Comparison of ENCODE assay signal across 8 cellular contexts in genomic region chr9:5450360-5451051, GRCh38. TPM values are rescaled to one million over a fixed set of nuclear protein-coding genes. Genes with fewer than 3 reads are reported as not detected.
DNase-seq lines count a peak whose midpoint lies in the region; ATAC-seq and TF ChIP-seq lines count a peak whose summit lies in the region.

Gene CD274 (plus strand): TSS chr9:5450542. CDS start chr9:5456114, 5,572 bp downstream.

- intact Hi-C loops in heart right ventricle (cut with DNase I) = loop anchor here in 8 of 10 donors (1.0 to 10.0 kb wide), 9 partner anchors 12 to 140 kb away; partner anchors contain the start of gene PDCD1LG2 (in 1 of the 8)
- intact Hi-C loops in posterior cingulate gyrus (cut with DNase I) = loop anchor here (5.0 kb wide), 1 partner anchor 142 kb away; no protein-coding TSS in a partner anchor
- intact Hi-C loops in upper lobe of right lung (cut with DNase I) = no loop called here

- in situ Hi-C loops in G401 (cut with HindIII; ENCODE audit: low sequenced_read_pairs) = no loop called here

- TF ChIP-seq CTCF in heart right ventricle (IDR thresholded peaks at IDR 0.05) (peak; percentile 57 to 90 (median 68)), upper lobe of right lung (IDR thresholded peaks at IDR 0.05) (peak; percentile 69)

- peaks cover 20% of the 10 kb centered on the region for H3K4me1 ChIP-seq in adipocyte (ENCODE audit: control insufficient read depth, insufficient read depth, low read length)
- peaks cover 3 to 76% (median 28%) of the 10 kb centered on the region in 9 donors for H3K4me1 ChIP-seq in heart right ventricle
- H3K4me1 ChIP-seq in upper lobe of right lung = peaks cover 31% of the 10 kb centered on the region

- WGBS in heart right ventricle, 2 donors = 2 to 3% methylated on average over 36 of the region's 36 CpGs

- H3K27ac ChIP-seq in heart right ventricle = peak within 1 kb of the TSS; percentile 38 to 91 (median 87)
- H3K27ac ChIP-seq in upper lobe of right lung = peak within 1 kb of the TSS; percentile 92

- H3K4me3 ChIP-seq in H7 (ENCODE audit: insufficient read depth, low read depth, low read length) (peak within 1 kb of the TSS; percentile 24), MG63 (peak within 1 kb of the TSS; percentile 51), adipocyte (ENCODE audit: low read length) (peak within 1 kb of the TSS; percentile 93), heart right ventricle (peak within 1 kb of the TSS; percentile 29 to 80 (median 64)), upper lobe of right lung (peak within 1 kb of the TSS; percentile 77)

- ATAC-seq in heart right ventricle = peak; percentile 97 to 99 (median 99)
- peak; percentile 99 for ATAC-seq in upper lobe of right lung

- H3K9ac ChIP-seq in adipocyte (ENCODE audit: low read length) = peak within 1 kb of the TSS; percentile 83

- peak; percentile 67 for DNase-seq in G401 (ENCODE audit: low spot score)
- DNase-seq in H7 = peak; percentile 74
- DNase-seq in MG63 = peak; percentile 81
- peak; percentile 57 for DNase-seq in T follicular helper cell (ENCODE audit: low read depth)
- DNase-seq in adipocyte (ENCODE audit: low read depth) = peak; percentile 93
- DNase-seq in heart right ventricle = peak; percentile 88 to 90
- peak; percentile 63 to 97 (median 78) for DNase-seq in posterior cingulate gyrus
- DNase-seq in upper lobe of right lung = peak; percentile 97

- H3K36me3 ChIP-seq in H7 (replicated peaks; ENCODE audit: control insufficient read depth, insufficient read depth, low read length) (no peaks in the 10 kb centered on the region), MG63 (no peaks in the 10 kb centered on the region), adipocyte (ENCODE audit: control insufficient read depth, insufficient read depth, low read length, severe bottlenecking) (no peaks in the 10 kb centered on the region), heart right ventricle (no peaks in the 10 kb centered on the region), upper lobe of right lung (no peaks in the 10 kb centered on the region)

- H3K9me3 ChIP-seq in MG63 (no peaks in the 10 kb centered on the region), adipocyte (ENCODE audit: control insufficient read depth, low read length) (no peaks in the 10 kb centered on the region), heart right ventricle (no peaks in the 10 kb centered on the region), upper lobe of right lung (no peaks in the 10 kb centered on the region)

- H3K27me3 ChIP-seq in H7 (ENCODE audit: control insufficient read depth, insufficient read depth, low read length) = peaks cover 1% of the 10 kb centered on the region; the same call in 1 of the 2 replicates
- H3K27me3 ChIP-seq in MG63 = no peaks in the 10 kb centered on the region
- H3K27me3 ChIP-seq in adipocyte (replicated peaks; ENCODE audit: control insufficient read depth, insufficient read depth, low read length) = no peaks in the 10 kb centered on the region
- no peaks in the 10 kb centered on the region for H3K27me3 ChIP-seq in heart right ventricle
- no peaks in the 10 kb centered on the region for H3K27me3 ChIP-seq in upper lobe of right lung

RNA-seq across cellular contexts. Expression of gene CD274, which starts in this region (rescaled TPM):
- total RNA-seq in G401 (2014; rRNA removed; shearing (Covaris generic)) = not detected in 2 replicates
- 0.26 TPM in 1 of 2 replicates, not detected in the other for total RNA-seq in H7 (2014; rRNA removed; shearing (Covaris generic))
- 0.05 and 0.13 TPM in 2 replicates for total RNA-seq in MG63 (2014; rRNA removed; shearing (Covaris generic); ENCODE audit: low replicate concordance)
- 10 to 100 TPM; 11.3 to 44.0 (median 13.5) TPM for total RNA-seq in heart right ventricle
- 10 to 100 TPM in 1 of 2 donors, 1 to 10 TPM in 1; 4.5 to 26.0 TPM for polyA plus RNA-seq in heart right ventricle
- 25.9 TPM for total RNA-seq in upper lobe of right lung

Comparison
In these comparisons a context has a peak if more than half of its experiments do, and no peak if none do; other contexts are left out.
1. Peak in every context shown above with its lines: DNase-seq, ATAC-seq, H3K4me3 ChIP-seq and H3K27ac ChIP-seq.
2. Peak in DNase-seq in G401; RNA of the gene not detected or under 1 TPM.
3. Peak in DNase-seq and H3K4me3 ChIP-seq in H7; RNA of the gene not detected or under 1 TPM.
4. Peak in DNase-seq and H3K4me3 ChIP-seq in MG63; RNA of the gene not detected or under 1 TPM.
5. H3K4me3 ChIP-seq: peak in every context shown above with its lines; median percentile 93 in adipocyte; 77 in upper lobe of right lung; 64 in heart right ventricle; 51 in MG63; 24 in H7.